Comparison of ENCODE assay signal across 19 cellular contexts in the genomic region with DNA sequence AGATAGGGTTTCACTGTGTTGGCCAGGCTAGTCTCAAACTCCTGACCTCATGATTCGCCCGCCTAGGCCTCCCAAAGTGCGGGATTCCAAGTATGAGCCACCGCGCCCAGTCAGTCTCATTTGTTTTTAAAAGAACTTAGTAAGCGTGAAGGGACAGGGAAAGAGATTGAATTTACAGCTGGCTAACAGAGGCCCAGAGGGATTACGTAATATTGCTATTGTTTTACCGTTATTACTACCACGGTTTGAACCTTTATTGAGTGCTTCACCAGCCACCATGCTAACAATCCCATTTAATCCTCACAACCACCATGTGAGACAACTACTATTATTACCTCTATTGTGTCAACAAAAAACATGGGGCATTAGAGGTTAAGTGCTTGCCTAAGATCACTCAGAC. TPM values are rescaled to one million over a fixed set of nuclear protein-coding genes. Genes with fewer than 3 reads are reported as not detected.
DNase-seq lines count a peak whose midpoint lies in the region; ATAC-seq, FAIRE-seq and TF ChIP-seq lines count a peak whose summit lies in the region.
"Had no signal": no experiment of that assay in that cellular context is flagged by ENCODE, and none has a peak within 500 bp of the region (broad histone marks: within the 10 kb centered on the region; RNA-seq: fewer than 3 reads in every experiment).

No MANE protein-coding gene starts in this region.

- TF ChIP-seq RAD21 in HepG2 (CRISPR knock-in tag; IDR thresholded peaks at IDR 0.05): no peak

- H3K4me2 ChIP-seq in HepG2 (ENCODE audit: low read depth, low read length): no peak overlapping the region

- CTCF ChIA-PET in HepG2 (lab: Yijun Ruan, JAX; ENCODE audit: low intra/inter-chr PET ratio, low total read pairs): no interaction called here

- H3K36me3 ChIP-seq in HepG2 (replicated peaks in 1 of 2; ENCODE audit: control insufficient read depth in 1 of 2, insufficient read depth in 2 of 2, low read length in 2 of 2): peaks cover 4 to 9% of the 10 kb centered on the region in 2 experiments; a peak in 4 of 5 replicates

- no TSS peak for BruUV-seq in HepG2 (replicated peaks; lab: Mats Ljungman, UMichigan)

- H3K27ac ChIP-seq in HepG2 (ENCODE audit: extremely low read length, insufficient read depth, low read length): no peak overlapping the region
- H3K27ac ChIP-seq: GM23248 had no signal

- POLR2A ChIA-PET in HepG2 (lab: Yijun Ruan, JAX): no interaction called here

- H3K9me3 ChIP-seq in HepG2 (ENCODE audit: low read length): no peaks in the 10 kb centered on the region

- ATAC-seq in HepG2 (no peak), left lobe of liver (no peak)

- no peak overlapping the region for H2AFZ ChIP-seq in HepG2 (ENCODE audit: low read length)
- H2AFZ ChIP-seq: GM23248 had no signal

- no peak for FAIRE-seq in HepG2 (lab: Jason Lieb, UNC)
- FAIRE-seq: G401.6, GM12892, GM19239, H1 had no signal

- H3K27me3 ChIP-seq in HepG2 (ENCODE audit: control insufficient read depth in 1 of 2, insufficient read depth in 2 of 2, low read length in 2 of 2): no peaks in the 10 kb centered on the region

- in situ Hi-C loops in HepG2 (cut with HindIII; ENCODE audit: extremely low pct_ligation_motif_present, low pct_unique_long_range_greater_than_20kb): no loop called here

- DNase-seq in NCI-H510A treated with DMSO at 0.1 percent for 48 hours (lab: John Stamatoyannopoulos, UW) (peak; percentile 2), NCI-H510A (lab: John Stamatoyannopoulos, UW) (no peak), NCI-H774 (lab: John Stamatoyannopoulos, UW) (peak; percentile 56), HepG2 (ENCODE audit: low spot score) (no peak), left lobe of liver (ENCODE audit: low spot score) (no peak), UCSD-AML1 (lab: John Stamatoyannopoulos, UW; ENCODE audit: unreplicated experiment) (no peak)
- DNase-seq: C1 segment of cervical spinal cord; Calu3; CD4-positive, alpha-beta memory T cell; COR-L47; DMS153; DND-41; GM23248; H7; HCEC 1CT had no signal

- H3K4me3 ChIP-seq in HepG2 (replicated peaks in 1 of 3; ENCODE audit: insufficient read depth in 1 of 3, low read depth in 2 of 3, low read length in 3 of 3): no peak overlapping the region
- H3K4me3 ChIP-seq: GM23248 had no signal

- TF ChIP-seq EP300 in HepG2 (IDR thresholded peaks at IDR 0.05; ENCODE audit: low read depth in 2 of 2, low read length in 2 of 2): no peak
- TF ChIP-seq EP300 in HepG2 (CRISPR knock-in tag; IDR thresholded peaks at IDR 0.05; ENCODE audit: borderline replicate concordance): no peak

- peaks cover 17% of the 10 kb centered on the region for H3K4me1 ChIP-seq in HepG2 (ENCODE audit: insufficient read depth, low read length)

- no peaks in the 10 kb centered on the region for H3K79me2 ChIP-seq in HepG2 (ENCODE audit: insufficient read depth, low read length)

- 96% methylated on average over 9 of the region's 9 CpGs for WGBS in HepG2 (ENCODE audit: low lambda C conversion rate)

- no peak for TF ChIP-seq POLR2A in HepG2 (IDR thresholded peaks at IDR 0.05; ENCODE audit: insufficient read depth in 1 of 2, low read depth in 2 of 2, low read length in 2 of 2)

- H4K20me1 ChIP-seq in HepG2 (ENCODE audit: insufficient read depth, low read length): no peaks in the 10 kb centered on the region

- H3K9ac ChIP-seq in HepG2 (ENCODE audit: insufficient read depth, low read depth, low read length): no peak overlapping the region
- H3K9ac ChIP-seq: GM23248 had no signal

- intact Hi-C loops in HepG2 (cut with micrococcal nuclease; ENCODE audit: unreplicated experiment): no loop called here

- no peak for TF ChIP-seq CTCF in HepG2 (CRISPR knock-in tag; IDR thresholded peaks at IDR 0.05)

TF ChIP-seq in HepG2, 621 proteins besides CTCF, POLR2A, EP300 and RAD21:
- TF ChIP-seq SRF (IDR thresholded peaks at IDR 0.05; ENCODE audit: low read depth, low read length): no peak
- TF ChIP-seq, protein P1, sequence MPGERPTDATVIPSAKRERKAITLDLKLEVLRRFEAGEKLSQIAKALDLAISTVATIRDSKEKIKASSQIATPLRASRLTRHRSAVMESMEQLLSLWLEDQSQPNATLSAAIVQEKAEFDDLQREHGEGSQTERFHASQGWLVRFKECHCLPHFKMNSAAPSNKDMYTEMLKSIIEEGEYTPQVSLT (CRISPR knock-in tag; IDR thresholded peaks at IDR 0.05; ENCODE audit: borderline replicate concordance, low read depth): no peak
- no peak for TF ChIP-seq ZNF709 (CRISPR knock-in tag; IDR thresholded peaks at IDR 0.05)
- TF ChIP-seq ZMYM3 (CRISPR knock-in tag; IDR thresholded peaks at IDR 0.05): no peak
- TF ChIP-seq ESRRA (CRISPR knock-in tag; IDR thresholded peaks at IDR 0.05; ENCODE audit: low read depth): no peak
- TF ChIP-seq CEBPB (IDR thresholded peaks at IDR 0.05; ENCODE audit: borderline replicate concordance, low read depth, low read length): peak; percentile 70
- TF ChIP-seq, protein P2, sequence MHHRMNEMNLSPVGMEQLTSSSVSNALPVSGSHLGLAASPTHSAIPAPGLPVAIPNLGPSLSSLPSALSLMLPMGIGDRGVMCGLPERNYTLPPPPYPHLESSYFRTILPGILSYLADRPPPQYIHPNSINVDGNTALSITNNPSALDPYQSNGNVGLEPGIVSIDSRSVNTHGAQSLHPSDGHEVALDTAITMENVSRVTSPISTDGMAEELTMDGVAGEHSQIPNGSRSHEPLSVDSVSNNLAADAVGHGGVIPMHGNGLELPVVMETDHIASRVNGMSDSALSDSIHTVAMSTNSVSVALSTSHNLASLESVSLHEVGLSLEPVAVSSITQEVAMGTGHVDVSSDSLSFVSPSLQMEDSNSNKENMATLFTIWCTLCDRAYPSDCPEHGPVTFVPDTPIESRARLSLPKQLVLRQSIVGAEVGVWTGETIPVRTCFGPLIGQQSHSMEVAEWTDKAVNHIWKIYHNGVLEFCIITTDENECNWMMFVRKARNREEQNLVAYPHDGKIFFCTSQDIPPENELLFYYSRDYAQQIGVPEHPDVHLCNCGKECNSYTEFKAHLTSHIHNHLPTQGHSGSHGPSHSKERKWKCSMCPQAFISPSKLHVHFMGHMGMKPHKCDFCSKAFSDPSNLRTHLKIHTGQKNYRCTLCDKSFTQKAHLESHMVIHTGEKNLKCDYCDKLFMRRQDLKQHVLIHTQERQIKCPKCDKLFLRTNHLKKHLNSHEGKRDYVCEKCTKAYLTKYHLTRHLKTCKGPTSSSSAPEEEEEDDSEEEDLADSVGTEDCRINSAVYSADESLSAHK (CRISPR knock-in tag; IDR thresholded peaks at IDR 0.05; ENCODE audit: borderline replicate concordance): no peak
TF ChIP-seq in HepG2: peak in this region for 1.

RNA-seq across cellular contexts. Expression of gene BLTP3B, which starts 26.7 kb away (rescaled TPM):
- total RNA-seq in HepG2 (2016; rRNA removed; fragmentation: Illumina TruSeq; extraction: Trizol) (24.4 and 35.3 TPM in 2 replicates), left lobe of liver (28.3 TPM)
- 6.4 and 8.3 TPM in 2 replicates for total RNA-seq in HepG2 (2016; cell fraction: cytosol; rRNA removed; fragmentation: Illumina TruSeq; extraction: Trizol; ENCODE audit: low read depth)
- 24.0 and 39.1 TPM in 2 replicates for total RNA-seq in HepG2 (2016; cell fraction: insoluble cytoplasmic fraction; rRNA removed; fragmentation: Illumina TruSeq; extraction: Trizol)
- total RNA-seq in HepG2 (2016; cell fraction: membrane; rRNA removed; fragmentation: Illumina TruSeq; extraction: Trizol): 17.5 and 20.1 TPM in 2 replicates
- total RNA-seq in HepG2 (2016; cell fraction: nucleus; rRNA removed; fragmentation: Illumina TruSeq; extraction: Trizol): 25.8 and 34.2 TPM in 2 replicates
- polyA plus RNA-seq in HepG2 (2011; rRNA removed): 10.8 and 15.6 TPM in 2 replicates
- polyA plus RNA-seq in HepG2 (2011; cell fraction: cytosol; rRNA removed): 5.5 and 9.7 TPM in 2 replicates
- polyA plus RNA-seq in HepG2 (2011; cell fraction: nucleus; rRNA removed): 3.1 and 4.8 TPM in 2 replicates
- 8.8 and 14.0 TPM in 2 replicates for polyA plus RNA-seq in HepG2 (2012)
- 2.1 and 2.2 TPM in 2 replicates for polyA plus RNA-seq in HepG2 (2016; cell fraction: cytosol; fragmentation: Illumina TruSeq; extraction: Trizol; ENCODE audit: low read depth)
- 20.4 and 22.1 TPM in 2 replicates for polyA plus RNA-seq in HepG2 (2016; cell fraction: insoluble cytoplasmic fraction; fragmentation: Illumina TruSeq; extraction: Trizol; ENCODE audit: low read depth)
- polyA plus RNA-seq in HepG2 (2016; cell fraction: membrane; fragmentation: Illumina TruSeq; extraction: Trizol; ENCODE audit: low read depth): 6.4 and 7.6 TPM in 2 replicates
- 12.8 and 14.3 TPM in 2 replicates for polyA plus RNA-seq in HepG2 (2016; cell fraction: nucleus; fragmentation: Illumina TruSeq; extraction: Trizol; ENCODE audit: insufficient read depth, low read depth)
- polyA minus RNA-seq in HepG2 (2011; rRNA and poly(A)+ RNA removed; ENCODE audit: low replicate concordance): 7.8 and 20.8 TPM in 2 replicates
- polyA minus RNA-seq in HepG2 (2011; cell fraction: cytosol; rRNA and poly(A)+ RNA removed): 21.3 and 23.3 TPM in 2 replicates
- 37.6 and 42.9 TPM in 2 replicates for polyA minus RNA-seq in HepG2 (2011; cell fraction: nucleus; rRNA and poly(A)+ RNA removed)

RNA-seq across cellular contexts. Expression of gene ACTR6, which starts 31.3 kb away (rescaled TPM):
- 22.4 and 37.8 TPM in 2 replicates for total RNA-seq in HepG2 (2016; rRNA removed; fragmentation: Illumina TruSeq; extraction: Trizol)
- 2.9 and 3.8 TPM in 2 replicates for total RNA-seq in HepG2 (2016; cell fraction: cytosol; rRNA removed; fragmentation: Illumina TruSeq; extraction: Trizol; ENCODE audit: low read depth)
- 24.5 and 40.5 TPM in 2 replicates for total RNA-seq in HepG2 (2016; cell fraction: insoluble cytoplasmic fraction; rRNA removed; fragmentation: Illumina TruSeq; extraction: Trizol)
- total RNA-seq in HepG2 (2016; cell fraction: membrane; rRNA removed; fragmentation: Illumina TruSeq; extraction: Trizol): 4.5 and 7.5 TPM in 2 replicates
- 15.4 and 16.8 TPM in 2 replicates for total RNA-seq in HepG2 (2016; cell fraction: nucleus; rRNA removed; fragmentation: Illumina TruSeq; extraction: Trizol)
- 7.6 and 12.9 TPM in 2 replicates for polyA plus RNA-seq in HepG2 (2011; rRNA removed)
- 8.2 and 8.8 TPM in 2 replicates for polyA plus RNA-seq in HepG2 (2011; cell fraction: cytosol; rRNA removed)
- polyA plus RNA-seq in HepG2 (2011; cell fraction: nucleus; rRNA removed): 7.1 and 8.9 TPM in 2 replicates
- polyA plus RNA-seq in HepG2 (2012): 11.1 and 26.5 TPM in 2 replicates
- 1.9 and 2.1 TPM in 2 replicates for polyA plus RNA-seq in HepG2 (2016; cell fraction: cytosol; fragmentation: Illumina TruSeq; extraction: Trizol; ENCODE audit: low read depth)
- polyA plus RNA-seq in HepG2 (2016; cell fraction: insoluble cytoplasmic fraction; fragmentation: Illumina TruSeq; extraction: Trizol; ENCODE audit: low read depth): 27.7 and 30.4 TPM in 2 replicates
- 3.2 and 3.7 TPM in 2 replicates for polyA plus RNA-seq in HepG2 (2016; cell fraction: membrane; fragmentation: Illumina TruSeq; extraction: Trizol; ENCODE audit: low read depth)
- polyA plus RNA-seq in HepG2 (2016; cell fraction: nucleus; fragmentation: Illumina TruSeq; extraction: Trizol; ENCODE audit: insufficient read depth, low read depth): 13.9 and 18.1 TPM in 2 replicates
- polyA minus RNA-seq in HepG2 (2011; rRNA and poly(A)+ RNA removed; ENCODE audit: low replicate concordance): 1.8 and 6.6 TPM in 2 replicates
- 4.1 and 7.1 TPM in 2 replicates for polyA minus RNA-seq in HepG2 (2011; cell fraction: cytosol; rRNA and poly(A)+ RNA removed)
- 18.9 and 28.3 TPM in 2 replicates for polyA minus RNA-seq in HepG2 (2011; cell fraction: nucleus; rRNA and poly(A)+ RNA removed)
- 10.2 TPM for total RNA-seq in left lobe of liver

Comparison
In these comparisons a context has a peak if more than half of its experiments do, and no peak if none do; other contexts are left out.
1. DNase-seq: peak in NCI-H510A treated with DMSO at 0.1 percent for 48 hours (single experiment) and NCI-H774 (single experiment); none in NCI-H510A (single experiment), HepG2 (single experiment), left lobe of liver (single experiment) and UCSD-AML1 (single experiment).